1 cellular context compared by ENCODE assay signal in the genomic region with DNA sequence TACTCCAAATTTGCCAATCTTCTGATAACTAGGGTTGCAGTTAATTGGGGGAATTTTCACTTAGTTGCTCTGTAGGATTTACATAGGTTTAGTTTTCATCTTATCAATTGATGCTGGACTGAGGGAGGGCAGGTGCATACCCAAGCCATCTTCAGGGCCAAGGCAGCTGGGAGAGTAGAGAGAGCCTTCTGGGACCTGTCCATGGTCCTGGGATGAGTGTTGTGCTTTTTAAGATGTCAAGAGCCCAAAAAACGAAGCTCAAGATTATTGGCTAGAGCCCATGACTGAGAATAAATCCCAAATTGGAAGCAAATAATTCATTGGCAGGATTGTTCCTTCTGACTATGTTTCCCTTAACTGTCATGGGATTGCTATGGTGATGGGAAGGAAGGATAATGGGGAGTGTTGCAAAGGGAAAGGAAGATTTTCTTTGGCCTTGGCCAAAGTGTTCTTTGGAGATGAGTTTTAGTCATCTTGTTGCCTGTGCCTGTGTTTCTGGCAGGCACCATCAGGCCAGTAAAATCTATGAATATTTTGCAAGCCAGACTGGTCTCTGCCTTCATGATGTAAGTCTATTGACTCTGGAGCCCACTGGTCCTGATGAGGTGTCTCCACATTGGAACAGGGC.
TF ChIP-seq lines count a peak whose summit lies in the region.

No MANE protein-coding gene starts in this region.

TF ChIP-seq in GM12878, 131 proteins besides CTCF, POLR2A, EP300 and RAD21 (continued from another document):
- TF ChIP-seq, protein P1, sequence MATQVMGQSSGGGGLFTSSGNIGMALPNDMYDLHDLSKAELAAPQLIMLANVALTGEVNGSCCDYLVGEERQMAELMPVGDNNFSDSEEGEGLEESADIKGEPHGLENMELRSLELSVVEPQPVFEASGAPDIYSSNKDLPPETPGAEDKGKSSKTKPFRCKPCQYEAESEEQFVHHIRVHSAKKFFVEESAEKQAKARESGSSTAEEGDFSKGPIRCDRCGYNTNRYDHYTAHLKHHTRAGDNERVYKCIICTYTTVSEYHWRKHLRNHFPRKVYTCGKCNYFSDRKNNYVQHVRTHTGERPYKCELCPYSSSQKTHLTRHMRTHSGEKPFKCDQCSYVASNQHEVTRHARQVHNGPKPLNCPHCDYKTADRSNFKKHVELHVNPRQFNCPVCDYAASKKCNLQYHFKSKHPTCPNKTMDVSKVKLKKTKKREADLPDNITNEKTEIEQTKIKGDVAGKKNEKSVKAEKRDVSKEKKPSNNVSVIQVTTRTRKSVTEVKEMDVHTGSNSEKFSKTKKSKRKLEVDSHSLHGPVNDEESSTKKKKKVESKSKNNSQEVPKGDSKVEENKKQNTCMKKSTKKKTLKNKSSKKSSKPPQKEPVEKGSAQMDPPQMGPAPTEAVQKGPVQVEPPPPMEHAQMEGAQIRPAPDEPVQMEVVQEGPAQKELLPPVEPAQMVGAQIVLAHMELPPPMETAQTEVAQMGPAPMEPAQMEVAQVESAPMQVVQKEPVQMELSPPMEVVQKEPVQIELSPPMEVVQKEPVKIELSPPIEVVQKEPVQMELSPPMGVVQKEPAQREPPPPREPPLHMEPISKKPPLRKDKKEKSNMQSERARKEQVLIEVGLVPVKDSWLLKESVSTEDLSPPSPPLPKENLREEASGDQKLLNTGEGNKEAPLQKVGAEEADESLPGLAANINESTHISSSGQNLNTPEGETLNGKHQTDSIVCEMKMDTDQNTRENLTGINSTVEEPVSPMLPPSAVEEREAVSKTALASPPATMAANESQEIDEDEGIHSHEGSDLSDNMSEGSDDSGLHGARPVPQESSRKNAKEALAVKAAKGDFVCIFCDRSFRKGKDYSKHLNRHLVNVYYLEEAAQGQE (IDR thresholded peaks at IDR 0.05; ENCODE audit: low read depth, low read length): peak; percentile 81
